In genomic region chr2:216754812-216755211, GRCh38 we compare ENCODE assay signal across 32 cellular contexts. TPM values are rescaled to one million over a fixed set of nuclear protein-coding genes. Genes with fewer than 3 reads are reported as not detected.
"Had no signal": no experiment of that assay in that cellular context is flagged by ENCODE, and none has a peak within 500 bp of the region (broad histone marks: within the 10 kb centered on the region; RNA-seq: fewer than 3 reads in every experiment).

No MANE protein-coding gene starts in this region.

- H3K27ac Mint-ChIP-seq: immature natural killer cell; naive thymus-derived CD8-positive, alpha-beta T cell; stimulated activated memory B cell treated with anti-CD40 and anti-IgM and Interleukin-4, amounts not matched to agents 10 μg/mL and 1 μg/mL and 100 μg/mL, for 72 hours; stimulated activated naive CD8-positive, alpha-beta T cell treated with anti-CD3 and anti-CD28 coated beads, Interleukin-15, amount 100 ng/mL, for 72 hours; type B pancreatic cell had no signal

- H3K27ac ChIP-seq: left lung, lower lobe of right lung, neutrophil, parathyroid adenoma, psoas muscle, right atrium auricular region, right lobe of liver, spleen, testis, tibial artery, uterus had no signal

- H3K9me3 Mint-ChIP-seq: neural crest cell; stimulated activated memory B cell treated with anti-CD40 and anti-IgM and Interleukin-4, amounts not matched to agents 10 μg/mL and 1 μg/mL and 100 μg/mL, for 72 hours; stimulated activated naive CD8-positive, alpha-beta T cell treated with anti-CD3 and anti-CD28 coated beads, Interleukin-15, amount 100 ng/mL, for 72 hours had no signal

- ATAC-seq: heart left ventricle; left colon; left lung; lower lobe of right lung; mucosa of descending colon; naive thymus-derived CD8-positive, alpha-beta T cell; right lobe of liver; stimulated activated memory B cell treated with anti-CD40 and anti-IgM and Interleukin-4, amounts not matched to agents 10 μg/mL and 1 μg/mL and 100 μg/mL, for 72 hours; stimulated activated naive CD8-positive, alpha-beta T cell treated with anti-CD3 and anti-CD28 coated beads, Interleukin-15, amount 100 ng/mL, for 72 hours had no signal

- H3K79me2 ChIP-seq: parathyroid adenoma had no signal

- H2AFZ ChIP-seq: parathyroid adenoma had no signal

- H3K36me3 Mint-ChIP-seq: naive thymus-derived CD8-positive, alpha-beta T cell; stimulated activated memory B cell treated with anti-CD40 and anti-IgM and Interleukin-4, amounts not matched to agents 10 μg/mL and 1 μg/mL and 100 μg/mL, for 72 hours; type B pancreatic cell had no signal

- H3K9me3 ChIP-seq: heart left ventricle, left lung, lower lobe of right lung, mucosa of descending colon, neutrophil, psoas muscle, right atrium auricular region, right lobe of liver, spleen, testis, tibial artery, uterus had no signal

- H3K4me1 Mint-ChIP-seq: naive thymus-derived CD8-positive, alpha-beta T cell; stimulated activated memory B cell treated with anti-CD40 and anti-IgM and Interleukin-4, amounts not matched to agents 10 μg/mL and 1 μg/mL and 100 μg/mL, for 72 hours; stimulated activated naive CD8-positive, alpha-beta T cell treated with anti-CD3 and anti-CD28 coated beads, Interleukin-15, amount 100 ng/mL, for 72 hours had no signal

- DNase-seq: heart left ventricle; hypothalamus; kidney; left colon; left lung; lower lobe of right lung; mammary epithelial cell; mesendoderm; midbrain; mucosa of descending colon; naive thymus-derived CD8-positive, alpha-beta T cell; occipital lobe; psoas muscle; right lobe of liver; small intestine; spleen; stimulated activated CD4-positive, alpha-beta T cell treated with anti-CD3 and anti-CD28 coated beads, Interleukin-2, amount 100 ng/mL, for 48 hours; stimulated activated CD4-positive, alpha-beta T cell treated with anti-CD3 and anti-CD28 coated beads, Interleukin-4, amount 100 ng/mL, for 4 hours; stimulated activated CD8-positive, alpha-beta memory T cell treated with anti-CD3 and anti-CD28 coated beads, Interleukin-4, amount 100 ng/mL, for 48 hours; stimulated activated naive CD4-positive, alpha-beta T cell treated with Interleukin-2 at 50 U/mL for 16 hours; stimulated activated naive CD8-positive, alpha-beta T cell treated with anti-CD3 and anti-CD28 coated beads, Interleukin-15, amount 100 ng/mL, for 72 hours; testis; tibial artery; uterus had no signal

- H3K9ac ChIP-seq: parathyroid adenoma had no signal

- H3K4me1 ChIP-seq: right lobe of liver, testis, uterus had no signal

- H3K36me3 ChIP-seq: heart left ventricle, left lung, lower lobe of right lung, neutrophil, right atrium auricular region, right lobe of liver, spleen, tibial artery, uterus had no signal

- H3K27me3 ChIP-seq: heart left ventricle, left lung, neutrophil, right atrium auricular region, right lobe of liver, spleen, testis, tibial artery, uterus had no signal

- H3K4me3 Mint-ChIP-seq: naive thymus-derived CD8-positive, alpha-beta T cell; nephron; neural crest cell; stimulated activated memory B cell treated with anti-CD40 and anti-IgM and Interleukin-4, amounts not matched to agents 10 μg/mL and 1 μg/mL and 100 μg/mL, for 72 hours; stimulated activated naive CD8-positive, alpha-beta T cell treated with anti-CD3 and anti-CD28 coated beads, Interleukin-15, amount 100 ng/mL, for 72 hours; type B pancreatic cell had no signal

- H3K4me3 ChIP-seq: heart left ventricle, left lung, lower lobe of right lung, mucosa of descending colon, psoas muscle, right atrium auricular region, right lobe of liver, spleen, testis, tibial artery, uterus had no signal

RNA-seq across cellular contexts. Expression of gene IGFBP5, which starts 59.5 kb away (rescaled TPM):
- total RNA-seq: naive thymus-derived CD8-positive, alpha-beta T cell had no signal
- polyA plus RNA-seq: immature natural killer cell; naive thymus-derived CD8-positive, alpha-beta T cell had no signal
